ENCODE assay signal across 8 cellular contexts in the genomic region with DNA sequence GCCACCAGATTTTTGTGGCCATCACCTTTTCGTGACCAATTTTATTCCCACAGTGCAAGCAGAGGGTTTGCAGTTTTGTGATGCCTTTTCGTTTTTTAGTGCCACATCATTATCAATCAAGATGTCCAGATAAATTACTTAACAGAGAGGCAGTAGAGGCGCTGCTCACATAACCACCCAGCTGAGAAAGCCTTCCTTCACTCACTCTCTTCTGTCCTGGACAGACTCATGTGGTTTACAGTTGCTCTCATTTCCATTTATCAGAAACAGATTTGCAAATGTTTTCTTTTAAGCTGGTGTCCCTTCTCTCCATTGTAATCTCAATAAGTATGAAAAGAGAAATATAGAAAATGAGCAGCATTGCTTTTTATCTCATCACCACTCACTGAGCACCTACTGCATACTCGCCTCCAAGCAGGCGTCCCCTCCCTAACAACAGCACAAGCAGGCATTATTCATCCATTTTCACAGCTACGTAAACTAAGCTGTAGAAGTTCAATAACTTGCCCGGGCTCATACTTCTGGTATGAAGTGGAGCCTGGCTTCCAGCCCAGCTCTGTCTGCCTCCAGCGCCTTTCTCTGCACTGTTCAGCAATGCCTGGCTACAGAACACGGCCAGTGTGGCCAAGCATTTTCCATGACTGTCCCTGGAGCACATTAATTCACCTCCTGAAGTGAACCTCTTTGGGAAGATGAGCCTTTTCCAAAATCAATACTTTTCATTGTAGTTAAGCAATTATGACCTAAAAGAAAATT. TPM values are rescaled to one million over a fixed set of nuclear protein-coding genes. Genes with fewer than 3 reads are reported as not detected.
DNase-seq lines count a peak whose midpoint lies in the region; ATAC-seq and TF ChIP-seq lines count a peak whose summit lies in the region.

No MANE protein-coding gene starts in this region.

- no peak for TF ChIP-seq CTCF in AG10803 (conservative IDR thresholded peaks at IDR 0.05; ENCODE audit: low read length)
- no peak for TF ChIP-seq CTCF in fibroblast of mammary gland (conservative IDR thresholded peaks at IDR 0.05; ENCODE audit: control insufficient read depth, insufficient read depth, low read depth, low read length)
- TF ChIP-seq CTCF in omental fat pad (IDR thresholded peaks at IDR 0.05), result no peak
- no peak for TF ChIP-seq CTCF in CD4-positive, alpha-beta T cell (IDR thresholded peaks at IDR 0.05)

- intact Hi-C loops in CD4-positive, alpha-beta T cell (cut with DNase I, micrococcal nuclease), result no loop called here

- no peaks in the 10 kb centered on the region for H3K27me3 Mint-ChIP-seq in CD4-positive, alpha-beta T cell

- H3K4me1 Mint-ChIP-seq in CD4-positive, alpha-beta T cell (ENCODE audit: low read depth), result peaks cover 51% of the 10 kb centered on the region

- H3K27ac Mint-ChIP-seq in CD4-positive, alpha-beta T cell, result no peak overlapping the region

- H3K9me3 ChIP-seq in CD4-positive, alpha-beta T cell (ENCODE audit: control insufficient read depth, low read length), result no peaks in the 10 kb centered on the region

- CTCF ChIA-PET in CD4-positive, alpha-beta T cell (lab: Charles Lee), result interaction anchor here (0.6 kb wide), 1 partner anchor 11 kb away, joined by 3 read pairs; no protein-coding TSS in a partner anchor

- H3K36me3 Mint-ChIP-seq in CD4-positive, alpha-beta T cell (ENCODE audit: low read depth), result no peaks in the 10 kb centered on the region

- POLR2A ChIA-PET in CD4-positive, alpha-beta T cell (lab: Charles Lee), result no interaction called here

- H3K27ac ChIP-seq in CD4-positive, alpha-beta T cell (ENCODE audit: low read depth, low read length), result no peak overlapping the region

- no peaks in the 10 kb centered on the region for H3K9me3 Mint-ChIP-seq in CD4-positive, alpha-beta T cell

- no peak overlapping the region for H3K4me3 Mint-ChIP-seq in CD4-positive, alpha-beta T cell

- H3K4me3 ChIP-seq in AG10803 (ENCODE audit: low read length) (peak overlapping the region; percentile 29), fibroblast of mammary gland (ENCODE audit: control insufficient read depth, low read depth, low read length) (no peak overlapping the region)

- no peaks in the 10 kb centered on the region for H3K27me3 ChIP-seq in CD4-positive, alpha-beta T cell (ENCODE audit: control insufficient read depth, insufficient read depth, low read length)

- ATAC-seq in omental fat pad (ENCODE audit: low FRiP score), result peak; percentile 88
- ATAC-seq in HG03175 (IDR thresholded peaks at IDR 0.05; ENCODE audit: unreplicated experiment), result no peak
- no peak for ATAC-seq in GM18909 (IDR thresholded peaks at IDR 0.05; ENCODE audit: poor library complexity, unreplicated experiment)
- no peak for ATAC-seq in CD4-positive, alpha-beta T cell (ENCODE audit: poor library complexity)

- DNase-seq in AG10803 (ENCODE audit: low read depth), result peak; percentile 94
- DNase-seq in NCI-H446 treated with DMSO at 0.1 percent for 48 hours (lab: John Stamatoyannopoulos, UW), result peak; percentile 19
- peak; percentile 95 for DNase-seq in fibroblast of mammary gland (ENCODE audit: low read depth)
- DNase-seq in omental fat pad (ENCODE audit: low spot score), result no peak
- no peak for DNase-seq in CD4-positive, alpha-beta T cell
- no peak for DNase-seq in HuH-7.5 (ENCODE audit: low spot score)

RNA-seq across cellular contexts. Expression of a gene that starts 34.6 kb away (rescaled TPM):
- 10 to 100 TPM in 3 of 4 donors, 1 to 10 TPM in 1; 8.9 to 27.6 (median 21.4) TPM for total RNA-seq in omental fat pad
- total RNA-seq in CD4-positive, alpha-beta T cell, result 1 to 10 TPM; 3.3 to 3.4 TPM

Comparison
In these comparisons a context has a peak if more than half of its experiments do, and no peak if none do; other contexts are left out.
1. DNase-seq: peak in AG10803 (single experiment), NCI-H446 treated with DMSO at 0.1 percent for 48 hours (single experiment) and fibroblast of mammary gland (single experiment); none in omental fat pad (single experiment), CD4-positive, alpha-beta T cell (0 of 10) and HuH-7.5 (single experiment).